ENCODE assay signal across 23 cellular contexts in the genomic region with DNA sequence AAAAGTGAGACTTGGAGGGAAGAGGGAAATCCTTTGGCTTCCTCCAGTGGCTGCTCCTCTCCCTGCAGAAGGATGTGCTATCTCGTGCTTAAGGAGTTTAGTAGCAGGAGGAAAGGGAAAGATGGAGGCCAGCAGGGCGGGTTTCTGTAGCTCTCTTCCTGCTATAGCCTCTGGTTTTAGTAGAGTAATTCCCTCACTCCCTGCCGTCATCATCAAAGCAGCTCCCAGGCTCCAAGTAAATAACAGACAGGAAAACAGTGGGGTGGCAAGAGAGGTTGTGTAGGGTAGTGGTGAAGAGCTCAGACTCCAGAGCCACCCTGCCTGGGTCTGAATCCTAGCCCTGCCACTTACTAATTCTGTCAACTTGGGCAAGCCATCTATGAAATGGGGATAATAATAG.
"Had no signal": no experiment of that assay in that cellular context is flagged by ENCODE, and none has a peak within 500 bp of the region (broad histone marks: within the 10 kb centered on the region; RNA-seq: fewer than 3 reads in every experiment).

No MANE protein-coding gene starts in this region.

- H3K4me1 Mint-ChIP-seq: endodermal cell had no signal

- H3K27ac ChIP-seq: colonic mucosa, epithelial cell of prostate, esophagus squamous epithelium, gastrocnemius medialis, heart right ventricle, left lung, lower lobe of right lung had no signal

- ATAC-seq: effector memory CD8-positive, alpha-beta T cell; esophagus mucosa; gastrocnemius medialis; heart right ventricle; left cardiac atrium; left lung; left ventricle myocardium superior; lower lobe of right lung had no signal

- H3K4me3 ChIP-seq: colonic mucosa, esophagus squamous epithelium, gastrocnemius medialis, heart right ventricle, left lung, lower lobe of right lung had no signal

- H3K27ac Mint-ChIP-seq: dendritic cell treated with granulocyte-macrophage colony-stimulating factor and Interleukin-4, amounts not matched to agents 40 ng/mL and 50 ng/mL, for 4 days; effector memory CD8-positive, alpha-beta T cell; endodermal cell had no signal

- DNase-seq: colonic mucosa; cortex of kidney; effector CD8-positive, alpha-beta T cell; effector memory CD8-positive, alpha-beta T cell; endodermal cell; erythroblast; esophagus squamous epithelium; foreskin fibroblast; foreskin melanocyte; gastrocnemius medialis; glutamatergic neuron; head of caudate nucleus; heart right ventricle; hippocampal formation; left cardiac atrium; left lung; left ventricle myocardium superior; lower lobe of right lung; mesendoderm; midbrain had no signal

- H3K9me3 Mint-ChIP-seq: dendritic cell treated with granulocyte-macrophage colony-stimulating factor and Interleukin-4, amounts not matched to agents 40 ng/mL and 50 ng/mL, for 4 days; effector memory CD8-positive, alpha-beta T cell had no signal

- H3K36me3 ChIP-seq: colonic mucosa, esophagus squamous epithelium, gastrocnemius medialis, heart right ventricle, left lung, lower lobe of right lung had no signal

- H3K4me3 Mint-ChIP-seq: dendritic cell treated with granulocyte-macrophage colony-stimulating factor and Interleukin-4, amounts not matched to agents 40 ng/mL and 50 ng/mL, for 4 days; effector memory CD8-positive, alpha-beta T cell; endodermal cell had no signal

- H3K27me3 Mint-ChIP-seq: dendritic cell treated with granulocyte-macrophage colony-stimulating factor and Interleukin-4, amounts not matched to agents 40 ng/mL and 50 ng/mL, for 4 days; effector memory CD8-positive, alpha-beta T cell had no signal

- H3K4me1 ChIP-seq: colonic mucosa, left lung had no signal

- H3K27me3 ChIP-seq: colonic mucosa, esophagus squamous epithelium, gastrocnemius medialis had no signal
